Comparison of ENCODE assay signal across 8 cellular contexts in the genomic region with DNA sequence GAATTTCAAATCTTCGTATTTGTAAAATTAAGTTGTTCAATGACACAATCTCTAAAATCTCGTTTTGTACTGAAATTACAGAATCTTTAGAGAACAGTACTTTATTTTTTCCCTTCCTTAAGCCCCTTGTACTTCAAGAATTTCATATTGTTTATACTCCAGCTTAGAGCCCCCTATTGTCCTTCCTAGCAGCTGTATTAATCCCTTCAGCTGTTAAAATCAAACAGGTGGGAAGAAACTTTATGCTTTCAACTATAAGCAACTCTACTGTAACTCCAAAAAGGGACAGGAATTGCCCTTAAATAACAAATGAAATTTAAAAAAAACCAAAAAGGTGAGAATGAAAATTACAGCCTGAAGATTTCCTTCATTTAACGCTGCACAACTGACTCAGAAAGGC. TPM values are rescaled to one million over a fixed set of nuclear protein-coding genes. Genes with fewer than 3 reads are reported as not detected.
DNase-seq lines count a peak whose midpoint lies in the region; TF ChIP-seq lines count a peak whose summit lies in the region.

No MANE protein-coding gene starts in this region.

- no peaks in the 10 kb centered on the region for H3K27me3 Mint-ChIP-seq in CD4-positive, alpha-beta memory T cell
- no peaks in the 10 kb centered on the region for H3K27me3 Mint-ChIP-seq in endodermal cell (ENCODE audit: insufficient read depth)
- no peaks in the 10 kb centered on the region for H3K27me3 Mint-ChIP-seq in osteocyte (ENCODE audit: unreplicated experiment)

- peak overlapping the region; percentile 90 for H3K27ac ChIP-seq in CD4-positive, alpha-beta memory T cell (ENCODE audit: low read depth, low read length)
- H3K27ac ChIP-seq in OCI-LY1 (ENCODE audit: low read depth, low read length, poor library complexity, severe bottlenecking) = peak overlapping the region; percentile 92
- no peak overlapping the region for H3K27ac ChIP-seq in endodermal cell (ENCODE audit: low read depth, low read length)

- POLR2A ChIA-PET in CD4-positive, alpha-beta memory T cell (lab: Charles Lee; ENCODE audit: partially characterized antibody) = interaction anchor here (0.8 to 13.9 kb wide), 7 partner anchors 11 to 389 kb away, joined by 3 to 247 read pairs (median 7); partner anchors contain the start of genes ATP5F1B, PRIM1 and PTGES3

- H3K27me3 ChIP-seq in CD4-positive, alpha-beta memory T cell (ENCODE audit: insufficient read depth, low read length) = no peaks in the 10 kb centered on the region
- H3K27me3 ChIP-seq in OCI-LY1 (ENCODE audit: insufficient read depth, low read length) (no peaks in the 10 kb centered on the region), endodermal cell (ENCODE audit: control insufficient read depth, insufficient read depth, low read length, poor library complexity, severe bottlenecking) (no peaks in the 10 kb centered on the region)

- DNase-seq in CD4-positive, alpha-beta memory T cell = no peak
- DNase-seq in endodermal cell = no peak
- no peak for DNase-seq in osteocyte (ENCODE audit: extremely low spot score, unreplicated experiment)
- DNase-seq in stimulated activated CD8-positive, alpha-beta memory T cell treated with anti-CD3 and anti-CD28 coated beads, Interleukin-4, amount 100 ng/mL, for 48 hours = no peak
- no peak for DNase-seq in midbrain (lab: John Stamatoyannopoulos, UW)
- DNase-seq in stimulated activated CD4-positive, alpha-beta T cell treated with anti-CD3 and anti-CD28 coated beads, Interleukin-2, amount 100 ng/mL, for 24 hours = no peak
- DNase-seq in Kasumi-1 (lab: John Stamatoyannopoulos, UW) = no peak

- peaks cover 55 to 83% (median 66%) of the 10 kb centered on the region in 4 donors for H3K4me1 Mint-ChIP-seq in CD4-positive, alpha-beta memory T cell
- H3K4me1 Mint-ChIP-seq in endodermal cell (peaks cover 52% of the 10 kb centered on the region), osteocyte (ENCODE audit: unreplicated experiment) (peaks cover 60% of the 10 kb centered on the region)

- H3K9me2 ChIP-seq in OCI-LY1 (ENCODE audit: low read depth, low read length) = no peaks in the 10 kb centered on the region

- peak overlapping the region; percentile 80 for H3K4me2 ChIP-seq in OCI-LY1 (ENCODE audit: low read length)

- no peaks in the 10 kb centered on the region for H3F3A ChIP-seq in OCI-LY1 (ENCODE audit: insufficient read depth, low read length)

- no peak overlapping the region for H2AFZ ChIP-seq in OCI-LY1 (ENCODE audit: low read length)

- H3K9me3 ChIP-seq in CD4-positive, alpha-beta memory T cell (ENCODE audit: control insufficient read depth in 1 of 2, low read length in 2 of 2) = no peaks in the 10 kb centered on the region
- H3K9me3 ChIP-seq in OCI-LY1 (ENCODE audit: low read length) (no peaks in the 10 kb centered on the region), endodermal cell (ENCODE audit: control insufficient read depth, low read length) (no peaks in the 10 kb centered on the region)

- 64 to 74% methylated on average over 3 of the region's 3 CpGs for WGBS in endodermal cell (ENCODE audit: insufficient coverage in 1 of 2, insufficient read length in 1 of 2), 2 experiments

- H3K36me3 ChIP-seq in CD4-positive, alpha-beta memory T cell (ENCODE audit: insufficient read depth, low read length) = peaks cover 45% of the 10 kb centered on the region
- H3K36me3 ChIP-seq in OCI-LY1 (ENCODE audit: insufficient read depth, low read length) (peaks cover 65% of the 10 kb centered on the region), endodermal cell (ENCODE audit: control insufficient read depth, insufficient read depth, low read length) (peaks cover 55% of the 10 kb centered on the region)

- intact Hi-C loops in CD4-positive, alpha-beta memory T cell (cut with micrococcal nuclease) = no loop called here

- peaks cover 71% of the 10 kb centered on the region for H3K4me1 ChIP-seq in CD4-positive, alpha-beta memory T cell (ENCODE audit: insufficient read depth, low read length)
- peaks cover 48% of the 10 kb centered on the region for H3K4me1 ChIP-seq in OCI-LY1 (ENCODE audit: insufficient read depth, low read length, severe bottlenecking)
- peaks cover 3% of the 10 kb centered on the region for H3K4me1 ChIP-seq in endodermal cell (ENCODE audit: control insufficient read depth, insufficient read depth, low read length)

- H3K4me3 ChIP-seq in CD4-positive, alpha-beta memory T cell (ENCODE audit: low read length in 2 of 2) = peak overlapping the region; percentile 90 to 100
- H3K4me3 ChIP-seq in OCI-LY1 (ENCODE audit: low read depth, low read length, poor library complexity, severe bottlenecking) = peak overlapping the region; percentile 99
- H3K4me3 ChIP-seq in endodermal cell (ENCODE audit: low read length) = peak overlapping the region; percentile 99

- peaks cover 0 to 5% (median 0%) of the 10 kb centered on the region in 8 donors for H3K9me3 Mint-ChIP-seq in CD4-positive, alpha-beta memory T cell
- H3K9me3 Mint-ChIP-seq in endodermal cell (no peaks in the 10 kb centered on the region), osteocyte (ENCODE audit: unreplicated experiment) (no peaks in the 10 kb centered on the region)

- peaks cover 24 to 68% of the 10 kb centered on the region in 2 donors for H3K36me3 Mint-ChIP-seq in CD4-positive, alpha-beta memory T cell
- H3K36me3 Mint-ChIP-seq in endodermal cell (ENCODE audit: low read depth) (peaks cover 60% of the 10 kb centered on the region), osteocyte (ENCODE audit: unreplicated experiment) (peaks cover 30% of the 10 kb centered on the region)

- CTCF ChIA-PET in CD4-positive, alpha-beta memory T cell (lab: Charles Lee; ENCODE audit: partially characterized antibody) = interaction anchor here (0.7 kb wide), 2 partner anchors 25 to 41 kb away, joined by 3 to 4 read pairs; no protein-coding TSS in a partner anchor

- peaks cover 65% of the 10 kb centered on the region for H3K79me2 ChIP-seq in OCI-LY1 (ENCODE audit: insufficient read depth, low read length)

- peak overlapping the region; percentile 90 to 99 (median 98) for H3K4me3 Mint-ChIP-seq in CD4-positive, alpha-beta memory T cell
- H3K4me3 Mint-ChIP-seq in endodermal cell (peak overlapping the region; percentile 100), osteocyte (ENCODE audit: unreplicated experiment) (peak overlapping the region; percentile 98)

- TF ChIP-seq CTCF in OCI-LY1 (IDR thresholded peaks at IDR 0.05; ENCODE audit: low read length) (no peak), endodermal cell (conservative IDR thresholded peaks at IDR 0.05) (no peak), osteocyte (IDR thresholded peaks at IDR 0.05) (no peak)

- peak overlapping the region; percentile 92 to 99 (median 97) for H3K27ac Mint-ChIP-seq in CD4-positive, alpha-beta memory T cell
- H3K27ac Mint-ChIP-seq in endodermal cell = peak overlapping the region; percentile 99
- H3K27ac Mint-ChIP-seq in osteocyte (ENCODE audit: unreplicated experiment) = peak overlapping the region; percentile 99

- peak overlapping the region; percentile 100 for H3K9ac ChIP-seq in OCI-LY1 (ENCODE audit: low read length)
- peak overlapping the region; percentile 99 for H3K9ac ChIP-seq in endodermal cell (ENCODE audit: extremely low read depth, low read length, poor library complexity, severe bottlenecking)

- peaks cover 5% of the 10 kb centered on the region for H4K20me1 ChIP-seq in OCI-LY1 (ENCODE audit: insufficient read depth, low read length)

RNA-seq across cellular contexts. Expression of gene NACA, which starts 1.7 kb away (rescaled TPM):
- 1,000 to 10,000 TPM; 1,184 to 1,255 TPM for total RNA-seq in CD4-positive, alpha-beta memory T cell
- polyA plus RNA-seq in CD4-positive, alpha-beta memory T cell = 1,000 to 10,000 TPM; 1,025 to 1,184 TPM
- total RNA-seq in endodermal cell (100 to 1,000 TPM; 817 to 958 TPM), osteocyte (767 and 791 TPM in 2 replicates)
- polyA plus RNA-seq in endodermal cell (2013, experiment 1 of 2) = 1,626 TPM
- 1,491 TPM for polyA plus RNA-seq in endodermal cell (2013, experiment 2 of 2)

RNA-seq across cellular contexts. Expression of gene PRIM1, which starts 28.8 kb away (rescaled TPM):
- total RNA-seq in CD4-positive, alpha-beta memory T cell = 10 to 100 TPM; 30.2 to 34.3 TPM
- 10 to 100 TPM; 45.0 to 46.9 TPM for polyA plus RNA-seq in CD4-positive, alpha-beta memory T cell
- total RNA-seq in endodermal cell (10 to 100 TPM; 34.8 to 44.2 TPM), osteocyte (5.6 and 6.2 TPM in 2 replicates)
- 50.0 TPM for polyA plus RNA-seq in endodermal cell (2013, experiment 1 of 2)
- polyA plus RNA-seq in endodermal cell (2013, experiment 2 of 2) = 46.0 TPM

RNA-seq across cellular contexts. Expression of gene PTGES3, which starts 35.3 kb away (rescaled TPM):
- 100 to 1,000 TPM; 191 to 195 TPM for total RNA-seq in CD4-positive, alpha-beta memory T cell
- 100 to 1,000 TPM; 261 to 353 TPM for polyA plus RNA-seq in CD4-positive, alpha-beta memory T cell
- total RNA-seq in endodermal cell (100 to 1,000 TPM; 275 to 320 TPM), osteocyte (136 and 140 TPM in 2 replicates)
- 328 TPM for polyA plus RNA-seq in endodermal cell (2013, experiment 1 of 2)
- polyA plus RNA-seq in endodermal cell (2013, experiment 2 of 2) = 314 TPM

RNA-seq across cellular contexts. Expression of gene HSD17B6, which starts 39.8 kb away (rescaled TPM):
- total RNA-seq in CD4-positive, alpha-beta memory T cell = 1 to 10 TPM in 1 of 2 experiments, under 1 TPM in 1; 0.78 to 1.9 TPM
- polyA plus RNA-seq in CD4-positive, alpha-beta memory T cell = 1 to 10 TPM; 1.6 to 2.2 TPM
- total RNA-seq in endodermal cell (under 1 TPM; 0.57 to 0.89 TPM), osteocyte (1.1 and 1.3 TPM in 2 replicates)
- 3.2 TPM for polyA plus RNA-seq in endodermal cell (2013, experiment 1 of 2)
- polyA plus RNA-seq in endodermal cell (2013, experiment 2 of 2) = 1.4 TPM
